In the genomic region with DNA sequence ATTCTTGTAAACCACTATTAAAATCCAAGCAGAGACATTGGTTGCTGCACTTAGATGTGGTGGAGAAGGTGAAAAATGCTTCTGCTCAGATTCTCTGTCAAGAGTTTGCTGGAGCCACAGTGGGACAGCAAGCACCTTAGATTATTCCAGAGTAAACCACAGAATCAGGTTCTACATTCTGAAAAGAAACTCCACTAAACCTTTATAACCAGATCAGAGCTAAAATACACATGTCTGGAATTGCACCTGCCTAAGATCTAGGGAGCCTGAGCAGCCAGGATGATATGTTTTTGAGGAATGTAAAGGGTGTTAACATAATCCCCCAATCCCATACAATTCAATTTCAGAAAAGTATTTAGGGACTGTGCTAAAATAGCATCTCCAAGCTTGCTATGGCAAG, we compare ENCODE assay signal across 26 cellular contexts. TPM values are rescaled to one million over a fixed set of nuclear protein-coding genes. Genes with fewer than 3 reads are reported as not detected.
"Had no signal": no experiment of that assay in that cellular context is flagged by ENCODE, and none has a peak within 500 bp of the region (broad histone marks: within the 10 kb centered on the region; RNA-seq: fewer than 3 reads in every experiment).

ZPLD1 (plus strand) TSS at position 301 of the 400 bp plus-strand sequence. CDS start 3,473 bp downstream, outside the sequence.

- H3K27ac ChIP-seq: colonic mucosa, epithelial cell of prostate, esophagus squamous epithelium, gastrocnemius medialis, heart right ventricle, left lung, lower lobe of right lung had no signal

- ATAC-seq: effector memory CD8-positive, alpha-beta T cell; esophagus mucosa; gastrocnemius medialis; heart right ventricle; left cardiac atrium; left lung; left ventricle myocardium superior; lower lobe of right lung; mucosa of descending colon had no signal

- H3K4me1 ChIP-seq: colonic mucosa, esophagus squamous epithelium, gastrocnemius medialis, heart right ventricle, left lung, lower lobe of right lung had no signal

- H3K4me3 ChIP-seq: colonic mucosa, esophagus squamous epithelium, gastrocnemius medialis, heart right ventricle, left lung, lower lobe of right lung, mucosa of descending colon had no signal

- H3K9me3 ChIP-seq: colonic mucosa, esophagus squamous epithelium, gastrocnemius medialis, heart right ventricle, left lung, lower lobe of right lung, mucosa of descending colon had no signal

- H3K36me3 ChIP-seq: colonic mucosa, esophagus squamous epithelium, gastrocnemius medialis, heart right ventricle, left lung, lower lobe of right lung had no signal

- DNase-seq: colonic mucosa; cortex of kidney; effector CD8-positive, alpha-beta T cell; effector memory CD8-positive, alpha-beta T cell; endodermal cell; erythroblast; esophagus squamous epithelium; foreskin fibroblast; foreskin melanocyte; gastrocnemius medialis; glutamatergic neuron; head of caudate nucleus; heart right ventricle; hippocampal formation; left cardiac atrium; left lung; left ventricle myocardium superior; lower lobe of right lung; mesenchymal stem cell; mucosa of descending colon had no signal

- H3K27me3 ChIP-seq: colonic mucosa, esophagus squamous epithelium, gastrocnemius medialis, heart right ventricle, left lung had no signal

RNA-seq across cellular contexts. Expression of gene ZPLD1, which starts in this region (rescaled TPM):
- total RNA-seq: dermis microvascular lymphatic vessel endothelial cell, esophagus mucosa, esophagus squamous epithelium, glomerular endothelial cell, heart right ventricle, left ventricle myocardium superior, lower lobe of right lung, lung microvascular endothelial cell, mesenteric fat pad had no signal
